In genomic region chr19:10653732-10654609, GRCh38 we compare ENCODE assay signal across 8 cellular contexts. TPM values are rescaled to one million over a fixed set of nuclear protein-coding genes. Genes with fewer than 3 reads are reported as not detected.
DNase-seq lines count a peak whose midpoint lies in the region; ATAC-seq, FAIRE-seq and TF ChIP-seq lines count a peak whose summit lies in the region.

Gene ILF3 (plus strand): TSS chr19:10654346. CDS start chr19:10670606, 16,260 bp downstream.

- peak within 1 kb of the TSS; percentile 29; the same call in 1 of the 2 replicates for H2AFZ ChIP-seq in OCI-LY7 (ENCODE audit: low read length)

- peaks cover 22% of the 10 kb centered on the region for H4K20me1 ChIP-seq in OCI-LY7 (ENCODE audit: insufficient read depth, low read length)

- peak within 1 kb of the TSS; percentile 98 for H3K4me3 Mint-ChIP-seq in endothelial cell (ENCODE audit: unreplicated experiment)
- peak within 1 kb of the TSS; percentile 94 for H3K4me3 Mint-ChIP-seq in mesothelial cell of epicardium

- peaks cover 24% of the 10 kb centered on the region for H3K4me1 Mint-ChIP-seq in endothelial cell (ENCODE audit: unreplicated experiment)
- H3K4me1 Mint-ChIP-seq in mesothelial cell of epicardium: peaks cover 33% of the 10 kb centered on the region

- peak within 1 kb of the TSS; percentile 94 for H3K4me2 ChIP-seq in OCI-LY7 (ENCODE audit: low read length)

- peak; percentile 70 for ATAC-seq in GM21526 (IDR thresholded peaks at IDR 0.05; ENCODE audit: low FRiP score, unreplicated experiment)

- H3K27ac Mint-ChIP-seq in endothelial cell (ENCODE audit: unreplicated experiment) (peak within 1 kb of the TSS; percentile 97), mesothelial cell of epicardium (peak within 1 kb of the TSS; percentile 99)

- BruUV-seq in OCI-LY7 (replicated peaks; lab: Mats Ljungman, UMichigan): no TSS peak

- DNase-seq in D721Med (ENCODE audit: insufficient read length, low spot score) (peak; percentile 75), HuH-7.5 (ENCODE audit: low spot score) (peak; percentile 96), OCI-LY7 (ENCODE audit: low spot score) (peak; percentile 100), activated T-cell treated with anti-CD3 and anti-CD28 coated beads for 1 hour (ENCODE audit: low read depth) (peak; percentile 99), endothelial cell (ENCODE audit: low spot score) (peak; percentile 98), mesothelial cell of epicardium (ENCODE audit: low spot score in 2 of 2, unreplicated experiment in 2 of 2) (peak; percentile 99)
- DNase-seq in stimulated activated CD8-positive, alpha-beta memory T cell treated with anti-CD3 and anti-CD28 coated beads, Interleukin-15, amount 100 ng/mL, for 48 hours (ENCODE audit: low read depth in 2 of 2): peak; percentile 99

- H3K27ac ChIP-seq in OCI-LY7 (ENCODE audit: low read depth, low read length, poor library complexity, severe bottlenecking): peak within 1 kb of the TSS; percentile 88

- H3K36me3 ChIP-seq in OCI-LY7 (ENCODE audit: insufficient read depth, low read length): peaks cover 53% of the 10 kb centered on the region

- CTCF ChIA-PET in OCI-LY7 (lab: Charles Lee; ENCODE audit: unreplicated experiment): no interaction called here

- peak within 1 kb of the TSS; percentile 100 for H3K4me3 ChIP-seq in OCI-LY7 (ENCODE audit: low read depth, low read length, poor library complexity, severe bottlenecking)

- H3K27me3 Mint-ChIP-seq in endothelial cell (ENCODE audit: unreplicated experiment) (peaks cover 15% of the 10 kb centered on the region), mesothelial cell of epicardium (ENCODE audit: low read depth) (no peaks in the 10 kb centered on the region)

- FAIRE-seq in D721Med (lab: Jason Lieb, UNC): peak; percentile 58

- no peaks in the 10 kb centered on the region for H3K9me2 ChIP-seq in OCI-LY7 (ENCODE audit: insufficient read depth, low read length)

- H3K4me1 ChIP-seq in OCI-LY7 (ENCODE audit: insufficient read depth, low read length, poor library complexity, severe bottlenecking): peaks cover 42% of the 10 kb centered on the region

- intact Hi-C loops in OCI-LY7 (cut with micrococcal nuclease; ENCODE audit: unreplicated experiment): loop anchor here (2.0 to 10.0 kb wide), 5 partner anchors 47 to 541 kb away; partner anchors contain the start of genes CDC37, CDKN2D, KANK2 and KRI1

- H3K79me2 ChIP-seq in OCI-LY7 (ENCODE audit: insufficient read depth, low read depth, low read length): peaks cover 67% of the 10 kb centered on the region

- H3K9me3 Mint-ChIP-seq in endothelial cell (ENCODE audit: unreplicated experiment) (no peaks in the 10 kb centered on the region), mesothelial cell of epicardium (no peaks in the 10 kb centered on the region)

- H3K9me3 ChIP-seq in OCI-LY7 (ENCODE audit: low read length): no peaks in the 10 kb centered on the region

- POLR2A ChIA-PET in OCI-LY7 (lab: Charles Lee): interaction anchor here (0.6 kb wide), 1 partner anchor 56 kb away, joined by 3 read pairs; no protein-coding TSS in a partner anchor

- no peak for TF ChIP-seq CTCF in D721Med (IDR thresholded peaks at IDR 0.05; ENCODE audit: insufficient read depth, missing control alignments)
- no peak for TF ChIP-seq CTCF in OCI-LY7 (conservative IDR thresholded peaks at IDR 0.05; ENCODE audit: low read length)
- TF ChIP-seq CTCF in endothelial cell (IDR thresholded peaks at IDR 0.05; ENCODE audit: unreplicated experiment): no peak
- TF ChIP-seq CTCF in mesothelial cell of epicardium (IDR thresholded peaks at IDR 0.05; ENCODE audit: unreplicated experiment): no peak

- H3K36me3 Mint-ChIP-seq in endothelial cell (ENCODE audit: low read depth, unreplicated experiment): peaks cover 5% of the 10 kb centered on the region
- peaks cover 7% of the 10 kb centered on the region for H3K36me3 Mint-ChIP-seq in mesothelial cell of epicardium

RNA-seq across cellular contexts. Expression of gene ILF3, which starts in this region (rescaled TPM):
- total RNA-seq in OCI-LY7 (2014; rRNA removed; shearing (Covaris generic)): 308 and 347 TPM in 2 replicates
- total RNA-seq in OCI-LY7 (2022) (553 and 569 TPM in 2 replicates), endothelial cell (ENCODE audit: unreplicated experiment) (330 TPM), mesothelial cell of epicardium (606 to 617 TPM (median 613 TPM) in 3 replicates)

Comparison
In these comparisons a context has a peak if more than half of its experiments do, and no peak if none do; other contexts are left out.
1. Peak in every context shown above with its lines: DNase-seq, ATAC-seq, H3K4me3 ChIP-seq and H3K27ac ChIP-seq.